In the genomic region with DNA sequence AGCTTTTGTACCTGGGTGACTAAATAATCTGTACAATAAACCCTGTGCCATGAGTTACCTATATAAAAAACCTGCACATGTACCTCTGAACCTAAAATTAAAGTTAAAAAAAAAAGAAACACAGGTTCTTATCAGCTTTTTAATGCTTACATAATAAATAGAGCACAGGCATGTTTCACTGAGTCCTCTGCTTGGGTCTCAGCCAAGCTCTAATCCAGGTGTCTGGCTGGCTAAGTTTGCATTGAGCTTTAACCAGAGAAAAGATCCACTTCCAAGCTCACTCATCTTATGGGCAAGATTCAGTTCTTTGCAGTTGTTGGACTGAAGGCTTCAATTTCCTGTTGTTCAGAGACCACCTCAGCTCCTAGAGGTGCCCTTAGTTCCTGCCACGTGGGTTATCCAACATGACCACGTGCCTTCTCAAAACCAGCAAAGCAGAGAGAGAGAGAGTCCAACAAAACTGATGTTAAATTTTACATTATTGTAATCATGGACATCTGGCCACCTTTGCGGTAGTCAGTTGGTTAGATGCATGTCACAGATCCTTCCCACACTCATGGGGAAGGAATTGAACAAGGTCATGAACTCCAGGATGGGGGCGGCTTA, we compare ENCODE assay signal across 1 cellular context.
TF ChIP-seq lines count a peak whose summit lies in the region.

No MANE protein-coding gene starts in this region.

TF ChIP-seq in HepG2, 621 proteins besides CTCF, POLR2A, EP300 and RAD21:
- TF ChIP-seq EZH2 (conservative IDR thresholded peaks at IDR 0.05; ENCODE audit: low read depth, low read length) = no peak
- TF ChIP-seq, protein P1, sequence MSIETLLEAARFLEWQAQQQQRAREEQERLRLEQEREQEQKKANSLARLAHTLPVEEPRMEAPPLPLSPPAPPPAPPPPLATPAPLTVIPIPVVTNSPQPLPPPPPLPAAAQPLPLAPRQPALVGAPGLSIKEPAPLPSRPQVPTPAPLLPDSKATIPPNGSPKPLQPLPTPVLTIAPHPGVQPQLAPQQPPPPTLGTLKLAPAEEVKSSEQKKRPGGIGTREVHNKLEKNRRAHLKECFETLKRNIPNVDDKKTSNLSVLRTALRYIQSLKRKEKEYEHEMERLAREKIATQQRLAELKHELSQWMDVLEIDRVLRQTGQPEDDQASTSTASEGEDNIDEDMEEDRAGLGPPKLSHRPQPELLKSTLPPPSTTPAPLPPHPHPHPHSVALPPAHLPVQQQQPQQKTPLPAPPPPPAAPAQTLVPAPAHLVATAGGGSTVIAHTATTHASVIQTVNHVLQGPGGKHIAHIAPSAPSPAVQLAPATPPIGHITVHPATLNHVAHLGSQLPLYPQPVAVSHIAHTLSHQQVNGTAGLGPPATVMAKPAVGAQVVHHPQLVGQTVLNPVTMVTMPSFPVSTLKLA (IDR thresholded peaks at IDR 0.05) = peak; percentile 99
